28 cellular contexts compared by ENCODE assay signal in the genomic region with DNA sequence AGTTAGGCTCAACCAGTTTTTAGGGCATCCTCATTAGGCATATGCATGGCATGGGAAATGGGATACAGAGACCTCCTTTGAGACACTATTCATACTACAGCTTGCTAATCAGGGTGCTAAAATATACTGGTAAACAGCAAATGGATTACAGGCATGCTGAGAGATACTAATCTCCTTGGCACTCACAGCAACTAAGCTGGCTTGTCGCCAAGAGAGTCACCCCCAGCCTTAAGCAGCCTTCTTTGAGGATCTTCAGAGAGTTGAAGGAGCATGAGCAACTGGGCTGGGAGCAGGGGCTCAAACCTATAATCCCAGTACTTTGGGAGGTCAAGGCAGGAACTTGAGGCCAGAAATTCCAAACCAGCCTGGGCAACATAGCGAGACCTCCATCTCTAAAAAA.
"Had no signal": no experiment of that assay in that cellular context is flagged by ENCODE, and none has a peak within 500 bp of the region (broad histone marks: within the 10 kb centered on the region; RNA-seq: fewer than 3 reads in every experiment).

No MANE protein-coding gene starts in this region.

- H3K4me1 Mint-ChIP-seq: naive thymus-derived CD8-positive, alpha-beta T cell; neural crest cell; stimulated activated naive B cell treated with anti-CD40 and anti-IgM and Interleukin-4, amounts not matched to agents 10 μg/mL and 1 μg/mL and 100 μg/mL, for 72 hours had no signal

- H3K27me3 ChIP-seq: left lung, pancreas, right atrium auricular region, right lobe of liver, stomach, testis, thyroid gland, upper lobe of left lung, vagina had no signal

- H3K4me3 ChIP-seq: left lung, lower lobe of right lung, pancreas, psoas muscle, right atrium auricular region, right lobe of liver, smooth muscle cell, stomach, testis, thyroid gland, transverse colon, upper lobe of left lung, vagina had no signal

- H3K36me3 Mint-ChIP-seq: stimulated activated naive B cell treated with anti-CD40 and anti-IgM and Interleukin-4, amounts not matched to agents 10 μg/mL and 1 μg/mL and 100 μg/mL, for 72 hours had no signal

- H3K4me3 Mint-ChIP-seq: naive thymus-derived CD8-positive, alpha-beta T cell; nephron; neural crest cell; stimulated activated naive B cell treated with anti-CD40 and anti-IgM and Interleukin-4, amounts not matched to agents 10 μg/mL and 1 μg/mL and 100 μg/mL, for 72 hours had no signal

- DNase-seq: hippocampal formation; kidney glomerular epithelial cell; left colon; left lung; lower lobe of right lung; mammary epithelial cell; mesenchymal stem cell; naive thymus-derived CD8-positive, alpha-beta T cell; nucleus accumbens; pancreas; posterior cingulate gyrus; psoas muscle; right lobe of liver; stimulated activated CD4-positive, alpha-beta T cell treated with anti-CD3 and anti-CD28 coated beads, Interleukin-1b, Interleukin-23, amount 100 ng/mL, for 48 hours; stimulated activated CD4-positive, alpha-beta T cell treated with anti-CD3 and anti-CD28 coated beads, Interleukin-4, amount 100 ng/mL, for 1 hour; stimulated activated naive B cell treated with anti-CD40 and anti-IgM and Interleukin-4, amounts not matched to agents 10 μg/mL and 1 μg/mL and 100 μg/mL, for 72 hours; stimulated activated naive CD8-positive, alpha-beta T cell treated with anti-CD3 and anti-CD28 coated beads, Interleukin-15, Interleukin-2, amounts not matched to agents 100 U/mL and 50 U/mL, for 24 hours; stomach; testis; thyroid gland; transverse colon; upper lobe of left lung had no signal

- H3K36me3 ChIP-seq: left lung, lower lobe of right lung, pancreas, right atrium auricular region, right lobe of liver, stomach, thyroid gland, transverse colon, upper lobe of left lung, vagina had no signal

- FAIRE-seq: keratinocyte, pancreas had no signal

- H3K4me2 ChIP-seq: smooth muscle cell had no signal

- H3K27ac ChIP-seq: left lung, lower lobe of right lung, pancreas, psoas muscle, right atrium auricular region, right lobe of liver, stomach, testis, thyroid gland, transverse colon, upper lobe of left lung, vagina had no signal

- H3K9me3 ChIP-seq: left lung, lower lobe of right lung, pancreas, psoas muscle, right atrium auricular region, right lobe of liver, stomach, testis, thyroid gland, transverse colon, upper lobe of left lung, vagina had no signal

- H3K27ac Mint-ChIP-seq: naive thymus-derived CD8-positive, alpha-beta T cell; nephron; stimulated activated naive B cell treated with anti-CD40 and anti-IgM and Interleukin-4, amounts not matched to agents 10 μg/mL and 1 μg/mL and 100 μg/mL, for 72 hours had no signal

- H3K4me1 ChIP-seq: left lung, lower lobe of right lung, pancreas, psoas muscle, right atrium auricular region, right lobe of liver, stomach, testis, thyroid gland, transverse colon, upper lobe of left lung, vagina had no signal

- ATAC-seq: left colon; left lung; lower lobe of right lung; naive thymus-derived CD8-positive, alpha-beta T cell; pancreas; psoas muscle; right lobe of liver; stimulated activated naive B cell treated with anti-CD40 and anti-IgM and Interleukin-4, amounts not matched to agents 10 μg/mL and 1 μg/mL and 100 μg/mL, for 72 hours; stimulated activated naive CD8-positive, alpha-beta T cell treated with anti-CD3 and anti-CD28 coated beads, Interleukin-15, Interleukin-2, amounts not matched to agents 100 U/mL and 50 U/mL, for 24 hours had no signal
